In the genomic region with DNA sequence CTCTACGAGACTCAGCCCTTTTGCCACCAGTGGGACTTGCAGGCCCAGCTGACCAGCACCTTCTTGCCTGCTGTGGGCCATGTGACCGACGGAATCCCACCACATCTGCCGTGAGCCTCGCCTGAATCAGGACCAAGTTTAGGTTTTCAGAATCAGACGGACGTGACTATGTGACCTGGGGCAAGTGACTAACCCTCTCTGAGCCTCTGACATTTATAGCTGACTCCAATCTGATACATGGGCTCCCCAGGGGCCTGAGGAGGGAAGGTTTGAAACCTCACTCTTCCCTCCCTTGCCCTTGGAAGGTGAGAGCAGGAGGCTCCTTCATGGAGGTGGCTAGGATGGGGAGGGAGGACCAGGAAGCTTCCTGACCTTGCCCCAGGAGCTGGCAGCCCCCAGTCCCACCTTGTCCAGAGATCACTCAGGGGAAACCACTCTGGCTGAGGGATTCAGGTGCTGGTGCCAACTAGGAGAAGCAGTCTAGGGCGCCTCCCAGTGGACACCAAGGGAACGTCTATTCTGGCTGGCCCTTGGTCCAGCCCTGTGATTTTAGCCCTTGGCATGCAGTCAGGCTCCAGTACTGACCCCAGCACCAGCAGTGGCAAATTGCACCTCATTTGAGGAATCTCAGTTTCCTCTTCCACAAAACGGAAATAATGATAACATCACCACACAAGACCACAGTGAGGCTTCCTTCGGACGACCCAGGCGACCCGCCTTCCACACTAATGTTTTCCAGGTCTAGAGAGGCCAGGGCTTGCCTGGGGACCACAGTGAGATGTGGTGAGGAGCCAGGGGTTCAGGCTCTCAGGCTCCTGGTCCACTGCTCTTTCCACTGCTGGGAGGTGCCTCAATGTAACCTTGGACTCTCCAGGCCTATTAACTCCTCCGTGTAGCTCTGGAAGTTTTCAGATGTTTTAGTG, we compare ENCODE assay signal across 9 cellular contexts. TPM values are rescaled to one million over a fixed set of nuclear protein-coding genes. Genes with fewer than 3 reads are reported as not detected.
DNase-seq lines count a peak whose midpoint lies in the region; ATAC-seq, FAIRE-seq and TF ChIP-seq lines count a peak whose summit lies in the region.
"Had no signal": no experiment of that assay in that cellular context is flagged by ENCODE, and none has a peak within 500 bp of the region (broad histone marks: within the 10 kb centered on the region; RNA-seq: fewer than 3 reads in every experiment).

No MANE protein-coding gene starts in this region.

- H3K27ac ChIP-seq in kidney (ENCODE audit: low read depth in 2 of 2, low read length in 2 of 2) = peak overlapping the region; percentile 85 to 86

- no peak for FAIRE-seq in kidney (lab: Jason Lieb, UNC)

- H3K9me3 ChIP-seq in kidney (ENCODE audit: control insufficient read depth in 1 of 2, low read length in 2 of 2) = no peaks in the 10 kb centered on the region

- in situ Hi-C loops in KBM-7 (cut with MboI; ENCODE audit: low pct_unique_long_range_greater_than_20kb, low sequenced_read_pairs) = no loop called here
- in situ Hi-C loops in T47D (cut with HindIII; ENCODE audit: low pct_unique_long_range_greater_than_20kb, low sequenced_read_pairs) = no loop called here

- peaks cover 7 to 17% of the 10 kb centered on the region in 2 donors for H3K4me1 ChIP-seq in kidney (ENCODE audit: control insufficient read depth in 1 of 2, insufficient read depth in 1 of 2, low read depth in 1 of 2, low read length in 2 of 2)

- no peaks in the 10 kb centered on the region for H3K36me3 ChIP-seq in kidney (ENCODE audit: control insufficient read depth in 1 of 2, insufficient read depth in 2 of 2, low read length in 2 of 2)

- no peak overlapping the region for H3K9ac ChIP-seq in kidney (ENCODE audit: low read length in 2 of 2)

- intact Hi-C loops in kidney (cut with DNase I) = no loop called here

- no peak for ATAC-seq in GM21515 (IDR thresholded peaks at IDR 0.05; ENCODE audit: unreplicated experiment)
- ATAC-seq in GM21576 (IDR thresholded peaks at IDR 0.05; ENCODE audit: unreplicated experiment) = no peak

- peak; percentile 76 for TF ChIP-seq CTCF in kidney (IDR thresholded peaks at IDR 0.05; ENCODE audit: borderline replicate concordance, extremely low read depth, insufficient read depth)

- DNase-seq in DMS53 treated with DMSO at 0.1 percent for 48 hours (lab: John Stamatoyannopoulos, UW; ENCODE audit: unreplicated experiment) (peak; percentile 85), KBM-7 (peak; percentile 38), RPMI8226 (peak; percentile 70), T47D (ENCODE audit: low read depth in 1 of 2, low spot score in 1 of 2) (peak; percentile 59 to 87), kidney (no peak)
- peak; percentile 8 to 33 (median 26) for DNase-seq in stimulated activated CD4-positive, alpha-beta T cell treated with anti-CD3 and anti-CD28 coated beads, TNF-alpha, amount 100 ng/mL, for 48 hours (ENCODE audit: low read depth in 3 of 3)

- no peak overlapping the region for H3K4me3 ChIP-seq in kidney (ENCODE audit: low read length in 2 of 2)

RNA-seq across cellular contexts. Expression of a gene that starts 47.2 kb away (rescaled TPM):
- total RNA-seq in kidney = 5.7 TPM
- 6.7 TPM for polyA plus RNA-seq in kidney (ENCODE audit: insufficient read depth, low read depth, low replicate concordance)
- total RNA-seq: T-helper 2 cell treated with Interferon-gamma antibody and Interleukin-4, amounts not matched to agents 100 ng/mL and 5 ng/mL, for 36 hours had no signal

RNA-seq across cellular contexts. Expression of a gene that starts 52.1 kb away (rescaled TPM):
- total RNA-seq in kidney = 3.9 TPM
- 1.4 TPM for polyA plus RNA-seq in kidney (ENCODE audit: insufficient read depth, low read depth, low replicate concordance)
